In genomic region chr10:34734918-34735317, GRCh38 we compare ENCODE assay signal across 22 cellular contexts.
DNase-seq lines count a peak whose midpoint lies in the region; ATAC-seq, FAIRE-seq and TF ChIP-seq lines count a peak whose summit lies in the region.
"Had no signal": no experiment of that assay in that cellular context is flagged by ENCODE, and none has a peak within 500 bp of the region (broad histone marks: within the 10 kb centered on the region; RNA-seq: fewer than 3 reads in every experiment).

No MANE protein-coding gene starts in this region.

- POLR2A ChIA-PET in A549 (lab: Yijun Ruan, JAX), result no interaction called here
- POLR2A ChIA-PET in HCT116 (lab: Charles Lee), result no interaction called here
- POLR2A ChIA-PET in K562 (lab: Yijun Ruan, JAX), result no interaction called here

- H4K20me1 ChIP-seq in HCT116 (ENCODE audit: insufficient read depth), result peaks cover 9% of the 10 kb centered on the region; the same call in 1 of the 2 replicates
- no peaks in the 10 kb centered on the region for H4K20me1 ChIP-seq in K562 (replicated peaks; ENCODE audit: control insufficient read depth, insufficient read depth, low read length)

- H3K9me2 ChIP-seq in HCT116 (ENCODE audit: insufficient read depth), result no peaks in the 10 kb centered on the region

- BruUV-seq in HCT116 (replicated peaks; lab: Mats Ljungman, UMichigan) (no TSS peak), K562 (replicated peaks; lab: Mats Ljungman, UMichigan) (no TSS peak)

- H3K4me3 ChIP-seq in A549 (no peak overlapping the region), HCT116 (replicated peaks in 1 of 2; ENCODE audit: low read depth in 1 of 2, low read length in 2 of 2) (no peak overlapping the region), K562 (no peak overlapping the region)
- H3K4me3 ChIP-seq: BLaER1 treated with 17β-estradiol and CSF1 and Interleukin-3, amounts not matched to agents 10 nM and 100 nM had no signal

- intact Hi-C loops in HCT116 (cut with micrococcal nuclease), result no loop called here
- intact Hi-C loops in K562 (cut with micrococcal nuclease), result loop anchor here (10.0 kb wide), 1 partner anchor 70 kb away; no protein-coding TSS in a partner anchor

- TF ChIP-seq CTCF in A549 (IDR thresholded peaks at IDR 0.05) (no peak), HCT116 (IDR thresholded peaks at IDR 0.05 in 2 of 3, conservative IDR thresholded peaks at IDR 0.05 in 1 of 3; ENCODE audit: borderline replicate concordance in 1 of 3, insufficient read depth in 1 of 3, low read depth in 2 of 3, low read length in 2 of 3) (no peak), K562 (IDR thresholded peaks at IDR 0.05 in 2 of 3, conservative IDR thresholded peaks at IDR 0.05 in 1 of 3; ENCODE audit: insufficient read depth in 2 of 3, low read depth in 1 of 3, low read length in 3 of 3) (no peak)

- H3K9me3 ChIP-seq in A549 (no peaks in the 10 kb centered on the region), HCT116 (ENCODE audit: control insufficient read depth in 1 of 2, insufficient read depth in 1 of 2, low read depth in 1 of 2, low read length in 2 of 2) (no peaks in the 10 kb centered on the region), K562 (replicated peaks; ENCODE audit: control insufficient read depth, insufficient read depth, low read depth, low read length) (no peaks in the 10 kb centered on the region)
- H3K9me3 ChIP-seq: Caco-2 had no signal

- CTCF ChIA-PET in A549 (lab: Yijun Ruan, JAX) (no interaction called here), HCT116 (lab: Charles Lee) (no interaction called here), K562 (lab: Yijun Ruan, JAX; ENCODE audit: low intra/inter-chr PET ratio) (no interaction called here)

- in situ Hi-C loops in K562 (cut with MboI), result no loop called here

- H3K36me3 Mint-ChIP-seq in activated T-cell treated with anti-CD3 and anti-CD28 coated beads, Interleukin-2, amount 50 U/mL, for 72 hours (ENCODE audit: insufficient read depth in 2 of 2), result no peaks in the 10 kb centered on the region
- H3K36me3 Mint-ChIP-seq: CD8-positive, alpha-beta T cell had no signal

- H3K4me2 ChIP-seq in A549 (peak overlapping the region; percentile 81; the same call in 2 of the 3 replicates), HCT116 (ENCODE audit: low read length) (peak overlapping the region; percentile 65; the same call in 1 of the 2 replicates), K562 (ENCODE audit: insufficient read depth, low read length) (no peak overlapping the region)
- H3K4me2 ChIP-seq: BLaER1 treated with 17β-estradiol and CSF1 and Interleukin-3, amounts not matched to agents 10 nM and 100 nM had no signal

- H3K4me3 Mint-ChIP-seq in activated T-cell treated with anti-CD3 and anti-CD28 coated beads, Interleukin-2, amount 50 U/mL, for 72 hours, result no peak overlapping the region
- H3K4me3 Mint-ChIP-seq: B cell; CD4-positive, alpha-beta T cell; CD8-positive, alpha-beta T cell had no signal

- H3K27ac ChIP-seq in A549 (no peak overlapping the region), HCT116 (ENCODE audit: low read depth, low read length) (no peak overlapping the region), K562 (ENCODE audit: extremely low read depth, low read depth, low read length) (no peak overlapping the region)
- H3K27ac ChIP-seq: BLaER1 treated with 17β-estradiol and CSF1 and Interleukin-3, amounts not matched to agents 10 nM and 100 nM; C4-2B had no signal

- peaks cover 78% of the 10 kb centered on the region for H3K4me1 ChIP-seq in A549
- H3K4me1 ChIP-seq in HCT116 (ENCODE audit: control insufficient read depth in 1 of 2, insufficient read depth in 2 of 2, low read length in 2 of 2), result peaks cover 47 to 52% of the 10 kb centered on the region in 2 experiments
- peaks cover 0 to under 1% of the 10 kb centered on the region in 2 experiments; a peak in 2 of 5 replicates for H3K4me1 ChIP-seq in K562 (replicated peaks in 1 of 2; ENCODE audit: control insufficient read depth in 2 of 2, insufficient read depth in 2 of 2, low read length in 2 of 2)

- no peak overlapping the region for H3K27ac Mint-ChIP-seq in activated T-cell treated with anti-CD3 and anti-CD28 coated beads, Interleukin-2, amount 50 U/mL, for 72 hours
- H3K27ac Mint-ChIP-seq: B cell; CD4-positive, alpha-beta T cell; CD8-positive, alpha-beta T cell had no signal

- H3K9me3 Mint-ChIP-seq in activated T-cell treated with anti-CD3 and anti-CD28 coated beads, Interleukin-2, amount 50 U/mL, for 72 hours, result no peaks in the 10 kb centered on the region
- H3K9me3 Mint-ChIP-seq: CD4-positive, alpha-beta T cell; CD8-positive, alpha-beta T cell had no signal

- H3K4me1 Mint-ChIP-seq in activated T-cell treated with anti-CD3 and anti-CD28 coated beads, Interleukin-2, amount 50 U/mL, for 72 hours (ENCODE audit: low read depth), result no peaks in the 10 kb centered on the region
- H3K4me1 Mint-ChIP-seq: B cell had no signal

- no peaks in the 10 kb centered on the region for H3K9me1 ChIP-seq in K562 (ENCODE audit: control insufficient read depth, insufficient read depth, low read length)

- H3K27me3 Mint-ChIP-seq in activated T-cell treated with anti-CD3 and anti-CD28 coated beads, Interleukin-2, amount 50 U/mL, for 72 hours (ENCODE audit: low read depth), result peaks cover 6% of the 10 kb centered on the region

- FAIRE-seq in A549 (lab: Jason Lieb, UNC) (no peak), RCC 7860 (lab: Jason Lieb, UNC) (peak; percentile 53), K562 (lab: Jason Lieb, UNC) (no peak)
- FAIRE-seq: A204.1, D721Med, GM12891 had no signal

- H3K79me2 ChIP-seq in HCT116 (ENCODE audit: insufficient read depth, low read length) (peaks cover 75% of the 10 kb centered on the region), K562 (ENCODE audit: control insufficient read depth, insufficient read depth, low read length) (no peaks in the 10 kb centered on the region)

- WGBS in A549 (ENCODE audit: missing lambda C conversion rate), result 82% methylated on average over 3 of the region's 3 CpGs
- 37% methylated on average over 3 of the region's 3 CpGs for WGBS in K562 (ENCODE audit: insufficient coverage, low coverage, missing lambda C conversion rate)

- TF ChIP-seq EP300 in A549 (IDR thresholded peaks at IDR 0.05) (no peak), K562 (IDR thresholded peaks at IDR 0.05; ENCODE audit: low read length) (no peak)

- H3K36me3 ChIP-seq in HCT116 (ENCODE audit: control insufficient read depth in 1 of 2, insufficient read depth in 2 of 2, low read length in 2 of 2) (no peaks in the 10 kb centered on the region), K562 (ENCODE audit: control insufficient read depth, insufficient read depth, low read length) (no peaks in the 10 kb centered on the region)
- H3K36me3 ChIP-seq: BLaER1 treated with 17β-estradiol and CSF1 and Interleukin-3, amounts not matched to agents 10 nM and 100 nM had no signal

- TF ChIP-seq POLR2A in A549 (IDR thresholded peaks at IDR 0.05; ENCODE audit: low read length) (no peak), HCT116 (IDR thresholded peaks at IDR 0.05; ENCODE audit: borderline replicate concordance, extremely low read depth, insufficient read depth, insufficient read length) (no peak), K562 (conservative IDR thresholded peaks at IDR 0.05) (no peak)

- ATAC-seq in A549 (no peak), HCT116 (no peak), K562 (no peak), HG02588 (IDR thresholded peaks at IDR 0.05; ENCODE audit: unreplicated experiment) (no peak)
- no peak for ATAC-seq in activated T-cell treated with anti-CD3 and anti-CD28 coated beads, Interleukin-2, amount 50 U/mL, for 72 hours (replicated peaks in 1 of 2)
- ATAC-seq: CD8-positive, alpha-beta T cell had no signal

- RAD21 ChIA-PET in HCT116 (lab: Charles Lee; ENCODE audit: low non-redundant PET in 1 of 2, low total read pairs in 2 of 2, uncharacterized antibody in 2 of 2, unreplicated experiment in 2 of 2), result no interaction called here

- H2AFZ ChIP-seq in HCT116 (ENCODE audit: low read depth, low read length, poor library complexity, severe bottlenecking), result no peak overlapping the region
- H2AFZ ChIP-seq in K562 (ENCODE audit: low read depth, low read length), result no peak overlapping the region

- H3K27me3 ChIP-seq in HCT116 (ENCODE audit: insufficient read depth, low read length) (no peaks in the 10 kb centered on the region), K562 (ENCODE audit: control insufficient read depth in 2 of 2, insufficient read depth in 2 of 2, low read length in 2 of 2) (peaks cover 0 to 2% of the 10 kb centered on the region in 2 experiments; a peak in 1 of 5 replicates)

- H3K9ac ChIP-seq in HCT116 (ENCODE audit: low read length), result no peak overlapping the region
- H3K9ac ChIP-seq in K562 (ENCODE audit: insufficient read depth in 1 of 2, low read depth in 2 of 2, low read length in 2 of 2), result no peak overlapping the region
- H3K9ac ChIP-seq: BLaER1 treated with 17β-estradiol and CSF1 and Interleukin-3, amounts not matched to agents 10 nM and 100 nM had no signal

- no peak for TF ChIP-seq RAD21 in A549 (conservative IDR thresholded peaks at IDR 0.05 in 1 of 2, IDR thresholded peaks at IDR 0.05 in 1 of 2)
- no peak for TF ChIP-seq RAD21 in HCT116 (IDR thresholded peaks at IDR 0.05; ENCODE audit: low read depth)
- no peak for TF ChIP-seq RAD21 in K562 (CRISPR knock-in tag; conservative IDR thresholded peaks at IDR 0.05 in 1 of 2, IDR thresholded peaks at IDR 0.05 in 1 of 2)

- DNase-seq in A549 (ENCODE audit: low read depth in 1 of 2, low spot score in 1 of 2) (no peak), HCT116 (ENCODE audit: low read depth, low spot score) (no peak), RCC 7860 (ENCODE audit: low spot score) (no peak), K562 (ENCODE audit: extremely low read depth in 1 of 4, low spot score in 3 of 4) (no peak), UCSD-AML1 (lab: John Stamatoyannopoulos, UW; ENCODE audit: unreplicated experiment) (no peak)
- DNase-seq in activated naive CD4-positive, alpha-beta T cell treated with anti-CD3 and anti-CD28 coated beads, Interleukin-2, amount 50 U/mL, for 16 hours, result no peak
- no peak for DNase-seq in activated T-cell treated with anti-CD3 and anti-CD28 coated beads, Interleukin-2, amount 50 U/mL, for 72 hours
- DNase-seq: 8988T; AML-193; Caco-2; Calu3; CD4-positive, alpha-beta T cell; CD8-positive, alpha-beta T cell; DMS79 treated with DMSO at 0.1 percent for 48 hours; GF-D8 had no signal

TF ChIP-seq in A549, 52 proteins besides CTCF, POLR2A, EP300 and RAD21 (continues in another document):
- TF ChIP-seq HOXB13 (CRISPR knock-in tag; IDR thresholded peaks at IDR 0.05; ENCODE audit: low read depth) (no peak), SREBF2 (IDR thresholded peaks at IDR 0.05) (no peak), CBX8 (IDR thresholded peaks at IDR 0.05) (no peak), TP53 (CRISPR knock-in tag; IDR thresholded peaks at IDR 0.05) (no peak), ZC3H11A (IDR thresholded peaks at IDR 0.05) (no peak)

TF ChIP-seq in HCT116, 20 proteins besides CTCF, POLR2A, EP300 and RAD21 (continues in another document):
- no peak for TF ChIP-seq ELF1 (IDR thresholded peaks at IDR 0.05; ENCODE audit: borderline replicate concordance, low read depth)
- no peak for TF ChIP-seq EZH2phosphoT487 (IDR thresholded peaks at IDR 0.05; ENCODE audit: borderline replicate concordance)
- no peak for TF ChIP-seq FOSL1 (IDR thresholded peaks at IDR 0.05; ENCODE audit: low read depth)

TF ChIP-seq in K562, 482 proteins besides CTCF, POLR2A, EP300 and RAD21:
- no peak for TF ChIP-seq TEAD4 (IDR thresholded peaks at IDR 0.05; ENCODE audit: low read length)
- no peak for TF ChIP-seq TEAD4 (CRISPR knock-in tag; IDR thresholded peaks at IDR 0.05; ENCODE audit: borderline replicate concordance)
- 0 out of 2 replicates have a peak, but pooled peaks have one; percentile 17 for TF ChIP-seq MAFG (tag; conservative IDR thresholded peaks at IDR 0.05)
- TF ChIP-seq ZNF316 (IDR thresholded peaks at IDR 0.05), result peak; percentile 63

Comparison
In these comparisons a context has a peak if more than half of its experiments do, and no peak if none do; other contexts are left out.
1. Of the 35 proteins assayed by ChIP-seq in both K562 and A549: peak only in K562: none; only in A549: MAFK; in both: none; in neither: 34.